1 cellular context compared by ENCODE assay signal in genomic region chr2:20097889-20098714, GRCh38.
TF ChIP-seq lines count a peak whose summit lies in the region.

No MANE protein-coding gene starts in this region.

TF ChIP-seq in HepG2, 621 proteins besides CTCF, POLR2A, EP300 and RAD21 (continued from another document and continues in another):
- no peak for TF ChIP-seq IRF1 (CRISPR knock-in tag; IDR thresholded peaks at IDR 0.05; ENCODE audit: low read depth)
- peak; percentile 69 for TF ChIP-seq SAP130 (CRISPR knock-in tag; IDR thresholded peaks at IDR 0.05; ENCODE audit: low read depth)
- TF ChIP-seq SP5 (CRISPR knock-in tag; IDR thresholded peaks at IDR 0.05; ENCODE audit: borderline replicate concordance, low read depth) = no peak; the same call in 1 of the 2 replicates
- TF ChIP-seq DNMT1 (CRISPR knock-in tag; IDR thresholded peaks at IDR 0.05) = no peak
- peak; percentile 54; the same call in 1 of the 2 replicates for TF ChIP-seq FOXK1 (CRISPR knock-in tag; IDR thresholded peaks at IDR 0.05; ENCODE audit: borderline replicate concordance, low read depth)
- peak; percentile 64; the same call in 1 of the 2 replicates for TF ChIP-seq TOPORS (CRISPR knock-in tag; IDR thresholded peaks at IDR 0.05)
- TF ChIP-seq PTBP1 (IDR thresholded peaks at IDR 0.05; ENCODE audit: low read depth, low read length, poor library complexity, severe bottlenecking) = no peak
- TF ChIP-seq ZNF574 (CRISPR knock-in tag; IDR thresholded peaks at IDR 0.05) = peak; percentile 60
- peak; percentile 78 for TF ChIP-seq KDM2A (CRISPR knock-in tag; IDR thresholded peaks at IDR 0.05; ENCODE audit: borderline replicate concordance, low read depth)
- TF ChIP-seq ZHX1 (CRISPR knock-in tag; IDR thresholded peaks at IDR 0.05; ENCODE audit: low read depth) = no peak
- TF ChIP-seq SOX5 (CRISPR knock-in tag; IDR thresholded peaks at IDR 0.05; ENCODE audit: borderline replicate concordance) = 0 out of 2 replicates have a peak, but pooled peaks have one; percentile 29
- TF ChIP-seq, protein P1, sequence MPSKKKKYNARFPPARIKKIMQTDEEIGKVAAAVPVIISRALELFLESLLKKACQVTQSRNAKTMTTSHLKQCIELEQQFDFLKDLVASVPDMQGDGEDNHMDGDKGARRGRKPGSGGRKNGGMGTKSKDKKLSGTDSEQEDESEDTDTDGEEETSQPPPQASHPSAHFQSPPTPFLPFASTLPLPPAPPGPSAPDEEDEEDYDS (CRISPR knock-in tag; IDR thresholded peaks at IDR 0.05) = peak; percentile 40; the same call in 1 of the 2 replicates
- TF ChIP-seq ZNF614 (CRISPR knock-in tag; IDR thresholded peaks at IDR 0.05; ENCODE audit: borderline replicate concordance) = 0 out of 2 replicates have a peak, but pooled peaks have one; percentile 69
- 0 out of 2 replicates have a peak, but pooled peaks have one; percentile 21 for TF ChIP-seq ZNF615 (CRISPR knock-in tag; IDR thresholded peaks at IDR 0.05; ENCODE audit: borderline replicate concordance)
- no peak for TF ChIP-seq NFIC (IDR thresholded peaks at IDR 0.05; ENCODE audit: low read length)
- no peak for TF ChIP-seq TAF15 (IDR thresholded peaks at IDR 0.05; ENCODE audit: low read depth, low read length, poor library complexity, severe bottlenecking)
- TF ChIP-seq ZBTB10 (CRISPR knock-in tag; IDR thresholded peaks at IDR 0.05; ENCODE audit: borderline replicate concordance) = no peak
- peak; percentile 73 for TF ChIP-seq SALL1 (CRISPR knock-in tag; IDR thresholded peaks at IDR 0.05)
- peak; percentile 52 for TF ChIP-seq KAT8 (CRISPR knock-in tag; IDR thresholded peaks at IDR 0.05)
- TF ChIP-seq ZBTB20 (CRISPR knock-in tag; IDR thresholded peaks at IDR 0.05; ENCODE audit: borderline replicate concordance, low read depth) = peak; percentile 28; the same call in 1 of the 2 replicates
- peak; percentile 75; the same call in 1 of the 2 replicates for TF ChIP-seq ELF3 (CRISPR knock-in tag; IDR thresholded peaks at IDR 0.05)
- no peak for TF ChIP-seq ZNF160 (CRISPR knock-in tag; IDR thresholded peaks at IDR 0.05)
- TF ChIP-seq, protein P2, sequence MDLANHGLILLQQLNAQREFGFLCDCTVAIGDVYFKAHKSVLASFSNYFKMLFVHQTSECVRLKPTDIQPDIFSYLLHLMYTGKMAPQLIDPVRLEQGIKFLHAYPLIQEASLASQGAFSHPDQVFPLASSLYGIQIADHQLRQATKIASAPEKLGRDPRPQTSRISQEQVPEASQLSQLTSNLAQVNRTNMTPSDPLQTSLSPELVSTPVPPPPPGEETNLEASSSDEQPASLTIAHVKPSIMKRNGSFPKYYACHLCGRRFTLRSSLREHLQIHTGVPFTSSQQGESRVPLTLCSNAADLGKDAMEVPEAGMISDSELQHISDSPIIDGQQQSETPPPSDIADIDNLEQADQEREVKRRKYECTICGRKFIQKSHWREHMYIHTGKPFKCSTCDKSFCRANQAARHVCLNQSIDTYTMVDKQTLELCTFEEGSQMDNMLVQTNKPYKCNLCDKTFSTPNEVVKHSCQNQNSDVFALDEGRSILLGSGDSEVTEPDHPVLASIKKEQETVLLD (CRISPR knock-in tag; IDR thresholded peaks at IDR 0.05; ENCODE audit: low read depth) = no peak
- TF ChIP-seq, protein P3, sequence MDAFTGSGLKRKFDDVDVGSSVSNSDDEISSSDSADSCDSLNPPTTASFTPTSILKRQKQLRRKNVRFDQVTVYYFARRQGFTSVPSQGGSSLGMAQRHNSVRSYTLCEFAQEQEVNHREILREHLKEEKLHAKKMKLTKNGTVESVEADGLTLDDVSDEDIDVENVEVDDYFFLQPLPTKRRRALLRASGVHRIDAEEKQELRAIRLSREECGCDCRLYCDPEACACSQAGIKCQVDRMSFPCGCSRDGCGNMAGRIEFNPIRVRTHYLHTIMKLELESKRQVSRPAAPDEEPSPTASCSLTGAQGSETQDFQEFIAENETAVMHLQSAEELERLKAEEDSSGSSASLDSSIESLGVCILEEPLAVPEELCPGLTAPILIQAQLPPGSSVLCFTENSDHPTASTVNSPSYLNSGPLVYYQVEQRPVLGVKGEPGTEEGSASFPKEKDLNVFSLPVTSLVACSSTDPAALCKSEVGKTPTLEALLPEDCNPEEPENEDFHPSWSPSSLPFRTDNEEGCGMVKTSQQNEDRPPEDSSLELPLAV (CRISPR knock-in tag; conservative IDR thresholded peaks at IDR 0.05; ENCODE audit: low read depth) = no peak
- no peak for TF ChIP-seq U2AF2 (IDR thresholded peaks at IDR 0.05; ENCODE audit: low read depth, low read length)
- 0 out of 2 replicates have a peak, but pooled peaks have one; percentile 39 for TF ChIP-seq ZNF138 (CRISPR knock-in tag; IDR thresholded peaks at IDR 0.05; ENCODE audit: low read depth)
- no peak for TF ChIP-seq ZNF33B (CRISPR knock-in tag; IDR thresholded peaks at IDR 0.05)
- TF ChIP-seq, protein P4, sequence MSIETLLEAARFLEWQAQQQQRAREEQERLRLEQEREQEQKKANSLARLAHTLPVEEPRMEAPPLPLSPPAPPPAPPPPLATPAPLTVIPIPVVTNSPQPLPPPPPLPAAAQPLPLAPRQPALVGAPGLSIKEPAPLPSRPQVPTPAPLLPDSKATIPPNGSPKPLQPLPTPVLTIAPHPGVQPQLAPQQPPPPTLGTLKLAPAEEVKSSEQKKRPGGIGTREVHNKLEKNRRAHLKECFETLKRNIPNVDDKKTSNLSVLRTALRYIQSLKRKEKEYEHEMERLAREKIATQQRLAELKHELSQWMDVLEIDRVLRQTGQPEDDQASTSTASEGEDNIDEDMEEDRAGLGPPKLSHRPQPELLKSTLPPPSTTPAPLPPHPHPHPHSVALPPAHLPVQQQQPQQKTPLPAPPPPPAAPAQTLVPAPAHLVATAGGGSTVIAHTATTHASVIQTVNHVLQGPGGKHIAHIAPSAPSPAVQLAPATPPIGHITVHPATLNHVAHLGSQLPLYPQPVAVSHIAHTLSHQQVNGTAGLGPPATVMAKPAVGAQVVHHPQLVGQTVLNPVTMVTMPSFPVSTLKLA (IDR thresholded peaks at IDR 0.05) = no peak
- no peak for TF ChIP-seq ZNF230 (CRISPR knock-in tag; IDR thresholded peaks at IDR 0.05)
- no peak for TF ChIP-seq HOXA9 (CRISPR knock-in tag; IDR thresholded peaks at IDR 0.05; ENCODE audit: borderline replicate concordance)
- 0 out of 2 replicates have a peak, but pooled peaks have one; percentile 12 for TF ChIP-seq ZMYM3 (CRISPR knock-in tag; IDR thresholded peaks at IDR 0.05)
- TF ChIP-seq ZNF670 (CRISPR knock-in tag; IDR thresholded peaks at IDR 0.05; ENCODE audit: borderline replicate concordance) = no peak
- peak; percentile 87 for TF ChIP-seq TEAD3 (CRISPR knock-in tag; optimal IDR thresholded peaks at IDR 0.05; ENCODE audit: borderline replicate concordance)
- peak; percentile 38; the same call in 1 of the 2 replicates for TF ChIP-seq SIN3B (IDR thresholded peaks at IDR 0.05; ENCODE audit: low read length)
- TF ChIP-seq FOSL1 (CRISPR knock-in tag; IDR thresholded peaks at IDR 0.05; ENCODE audit: borderline replicate concordance) = no peak
- peak; percentile 92 for TF ChIP-seq SMAD3 (CRISPR knock-in tag; IDR thresholded peaks at IDR 0.05)
- peak; percentile 57; the same call in 1 of the 2 replicates for TF ChIP-seq ZSCAN31 (CRISPR knock-in tag; IDR thresholded peaks at IDR 0.05; ENCODE audit: low read depth)
- peak; percentile 34; the same call in 1 of the 2 replicates for TF ChIP-seq ZBTB4 (CRISPR knock-in tag; IDR thresholded peaks at IDR 0.05; ENCODE audit: borderline replicate concordance)
- no peak for TF ChIP-seq SRSF9 (IDR thresholded peaks at IDR 0.05; ENCODE audit: borderline replicate concordance, insufficient read depth, low read depth, low read length, poor library complexity, severe bottlenecking)
- peak; percentile 100 for TF ChIP-seq STAG1 (CRISPR knock-in tag; IDR thresholded peaks at IDR 0.05)
- TF ChIP-seq TIGD3 (CRISPR knock-in tag; IDR thresholded peaks at IDR 0.05; ENCODE audit: borderline replicate concordance) = 0 out of 2 replicates have a peak, but pooled peaks have one; percentile 4
- TF ChIP-seq ZNF564 (CRISPR knock-in tag; IDR thresholded peaks at IDR 0.05) = no peak
